Comparison of ENCODE assay signal across 8 cellular contexts in genomic region chrX:150587585-150588503, GRCh38. TPM values are rescaled to one million over a fixed set of nuclear protein-coding genes. Genes with fewer than 3 reads are reported as not detected.
DNase-seq lines count a peak whose midpoint lies in the region; ATAC-seq and TF ChIP-seq lines count a peak whose summit lies in the region.

No MANE protein-coding gene starts in this region.

- WGBS in psoas muscle, 3 donors = 65 to 81% (median 77%) methylated on average over 8 of the region's 8 CpGs

- H3K4me3 ChIP-seq in left ventricle myocardium inferior = no peak overlapping the region
- no peak overlapping the region for H3K4me3 ChIP-seq in coronary artery
- H3K4me3 ChIP-seq in psoas muscle = no peak overlapping the region

- H3K36me3 ChIP-seq in left ventricle myocardium inferior = no peaks in the 10 kb centered on the region
- no peaks in the 10 kb centered on the region for H3K36me3 ChIP-seq in psoas muscle (ENCODE audit: insufficient read depth in 1 of 2, low read depth in 1 of 2)

- H3K4me1 ChIP-seq in left ventricle myocardium inferior (no peaks in the 10 kb centered on the region), psoas muscle (no peaks in the 10 kb centered on the region)

- ATAC-seq in Right ventricle myocardium superior (ENCODE audit: poor library complexity) (no peak), psoas muscle (no peak), GM18502 (IDR thresholded peaks at IDR 0.05; ENCODE audit: poor library complexity, unreplicated experiment) (no peak), HG03469 (IDR thresholded peaks at IDR 0.05; ENCODE audit: unreplicated experiment) (no peak), HG02938 (IDR thresholded peaks at IDR 0.05; ENCODE audit: unreplicated experiment) (no peak)

- H3K27ac ChIP-seq in left ventricle myocardium inferior (replicated peaks) (no peak overlapping the region), coronary artery (no peak overlapping the region), psoas muscle (no peak overlapping the region)

- DNase-seq in left ventricle myocardium inferior = no peak
- DNase-seq in Right ventricle myocardium superior = no peak
- DNase-seq in T-helper 9 cell = peak; percentile 25
- DNase-seq in coronary artery (ENCODE audit: low spot score) = no peak
- DNase-seq in psoas muscle = no peak

- H3K9me3 ChIP-seq in left ventricle myocardium inferior (replicated peaks) (no peaks in the 10 kb centered on the region), psoas muscle (no peaks in the 10 kb centered on the region)

- H3K27me3 ChIP-seq in left ventricle myocardium inferior (ENCODE audit: low read depth) (no peaks in the 10 kb centered on the region), psoas muscle (ENCODE audit: insufficient read depth in 3 of 3, low read length in 2 of 3) (no peaks in the 10 kb centered on the region)

- intact Hi-C loops in left ventricle myocardium inferior (cut with micrococcal nuclease) = no loop called here
- intact Hi-C loops in Right ventricle myocardium superior (cut with DNase I) = no loop called here
- intact Hi-C loops in psoas muscle (cut with DNase I) = loop anchor here in 1 of 2 donors (5.0 kb wide), 1 partner anchor 226 kb away; the partner anchor contains the start of gene MAMLD1

- peak; percentile 67 for TF ChIP-seq CTCF in left ventricle myocardium inferior (IDR thresholded peaks at IDR 0.05; ENCODE audit: borderline replicate concordance)
- TF ChIP-seq CTCF in coronary artery (IDR thresholded peaks at IDR 0.05) = peak; percentile 31
- peak; percentile 51 for TF ChIP-seq CTCF in psoas muscle (IDR thresholded peaks at IDR 0.05)

RNA-seq across cellular contexts. Expression of gene MTM1, which starts 19.4 kb away (rescaled TPM):
- total RNA-seq in left ventricle myocardium inferior (9.5 TPM), Right ventricle myocardium superior (8.7 TPM), psoas muscle (10 to 100 TPM in 3 of 4 donors, 1 to 10 TPM in 1; 9.6 to 17.4 (median 15.2) TPM)
- polyA plus RNA-seq in psoas muscle = 10 to 100 TPM in 1 of 3 donors, 1 to 10 TPM in 2; 4.9 to 15.2 (median 6.5) TPM
